Comparison of ENCODE assay signal across 8 cellular contexts in the genomic region with DNA sequence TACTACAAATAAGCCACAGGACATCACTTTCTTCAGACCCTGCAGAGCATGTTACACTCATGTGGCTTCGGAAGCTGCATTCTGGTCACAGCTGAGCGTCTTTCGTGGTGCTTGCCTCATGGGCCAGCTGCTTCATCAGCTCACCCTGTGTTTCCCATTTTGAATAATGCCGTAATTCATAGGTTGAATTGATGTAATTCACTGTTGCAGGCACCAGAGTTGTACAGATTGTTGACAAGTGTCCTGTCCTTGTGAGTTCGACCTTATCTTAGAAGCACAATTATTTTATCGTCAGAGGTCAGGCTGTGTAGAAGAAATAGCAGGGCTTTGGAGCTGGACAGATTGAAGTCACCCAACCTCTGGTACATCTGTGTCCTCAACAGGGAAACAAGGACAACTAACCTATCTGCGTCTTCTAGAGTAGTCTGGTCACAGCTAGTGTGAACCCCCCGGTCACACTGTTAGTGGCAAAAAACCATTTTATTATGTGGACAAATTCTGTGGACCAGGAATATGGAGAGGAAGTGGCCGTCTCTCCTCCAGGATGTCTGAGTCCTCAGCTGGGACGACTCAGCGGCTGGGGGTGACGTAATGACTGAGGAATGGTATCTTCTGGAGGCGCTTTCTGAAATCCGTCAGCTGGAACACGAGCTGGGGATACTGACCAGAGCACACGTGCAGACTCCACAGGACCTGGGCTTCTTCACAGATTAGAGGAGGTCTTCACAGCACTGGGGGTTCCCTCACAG. TPM values are rescaled to one million over a fixed set of nuclear protein-coding genes. Genes with fewer than 3 reads are reported as not detected.
DNase-seq lines count a peak whose midpoint lies in the region; ATAC-seq and TF ChIP-seq lines count a peak whose summit lies in the region.

No MANE protein-coding gene starts in this region.

- H4K20me1 ChIP-seq in BLaER1 treated with 17β-estradiol and CSF1 and Interleukin-3, amounts not matched to agents 10 nM and 100 nM: peaks cover 0 to 58% (median 11%) of the 10 kb centered on the region in 11 experiments; a peak in 13 of 22 replicates

- peak; percentile 61 for ATAC-seq in omental fat pad (ENCODE audit: low FRiP score)
- no peak for ATAC-seq in HG03159 (IDR thresholded peaks at IDR 0.05; ENCODE audit: unreplicated experiment)
- ATAC-seq in HG02885 (IDR thresholded peaks at IDR 0.05; ENCODE audit: poor library complexity, unreplicated experiment): no peak

- peak overlapping the region; percentile 31 to 77 (median 59) for H3K4me2 ChIP-seq in BLaER1 treated with 17β-estradiol and CSF1 and Interleukin-3, amounts not matched to agents 10 nM and 100 nM

- H3K27me3 ChIP-seq in BLaER1 treated with 17β-estradiol and CSF1 and Interleukin-3, amounts not matched to agents 10 nM and 100 nM: no peaks in the 10 kb centered on the region

- peaks cover 4 to 15% (median 11%) of the 10 kb centered on the region in 11 experiments for H3K9me3 ChIP-seq in BLaER1 treated with 17β-estradiol and CSF1 and Interleukin-3, amounts not matched to agents 10 nM and 100 nM (replicated peaks in 1 of 11)

- peak overlapping the region in 6 of 11 experiments; percentile 5 to 60 (median 51); a peak in 9 of 22 replicates for H3K9ac ChIP-seq in BLaER1 treated with 17β-estradiol and CSF1 and Interleukin-3, amounts not matched to agents 10 nM and 100 nM

- H3K36me3 ChIP-seq in BLaER1 treated with 17β-estradiol and CSF1 and Interleukin-3, amounts not matched to agents 10 nM and 100 nM: peaks cover 5 to 29% (median 14%) of the 10 kb centered on the region in 11 experiments; a peak in 16 of 22 replicates

- no peak for TF ChIP-seq CTCF in omental fat pad (IDR thresholded peaks at IDR 0.05)

- H3K4me1 ChIP-seq in BLaER1 treated with 17β-estradiol and CSF1 and Interleukin-3, amounts not matched to agents 10 nM and 100 nM: peaks cover 31 to 54% (median 45%) of the 10 kb centered on the region in 10 experiments

- peak overlapping the region in 9 of 11 experiments; percentile 20 to 79 (median 60); a peak in 16 of 22 replicates for H3K27ac ChIP-seq in BLaER1 treated with 17β-estradiol and CSF1 and Interleukin-3, amounts not matched to agents 10 nM and 100 nM

- no peak overlapping the region for H3K4me3 ChIP-seq in BLaER1 treated with 17β-estradiol and CSF1 and Interleukin-3, amounts not matched to agents 10 nM and 100 nM

- DNase-seq in RPMI7951 (ENCODE audit: low read depth): peak; percentile 68
- peak; percentile 45 for DNase-seq in fibroblast of peridontal ligament (ENCODE audit: extremely low read depth)
- no peak for DNase-seq in omental fat pad (ENCODE audit: low spot score)
- no peak for DNase-seq in activated CD8-positive, alpha-beta memory T cell treated with anti-CD3 and anti-CD28 coated beads for 24 hours
- no peak for DNase-seq in KG1 (lab: John Stamatoyannopoulos, UW)

RNA-seq across cellular contexts. Expression of a gene that starts 17.8 kb away (rescaled TPM):
- 13.7 and 16.8 TPM in 2 replicates for total RNA-seq in RPMI7951 (2014; rRNA removed; shearing (Covaris generic))
- total RNA-seq in omental fat pad: 10 to 100 TPM in 3 of 4 donors, 1 to 10 TPM in 1; 9.2 to 27.7 (median 18.6) TPM

Comparison
In these comparisons a context has a peak if more than half of its experiments do, and no peak if none do; other contexts are left out.
1. DNase-seq: peak in RPMI7951 (single experiment) and fibroblast of peridontal ligament (single experiment); none in omental fat pad (single experiment), activated CD8-positive, alpha-beta memory T cell treated with anti-CD3 and anti-CD28 coated beads for 24 hours (single experiment) and KG1 (single experiment).